In the genomic region with DNA sequence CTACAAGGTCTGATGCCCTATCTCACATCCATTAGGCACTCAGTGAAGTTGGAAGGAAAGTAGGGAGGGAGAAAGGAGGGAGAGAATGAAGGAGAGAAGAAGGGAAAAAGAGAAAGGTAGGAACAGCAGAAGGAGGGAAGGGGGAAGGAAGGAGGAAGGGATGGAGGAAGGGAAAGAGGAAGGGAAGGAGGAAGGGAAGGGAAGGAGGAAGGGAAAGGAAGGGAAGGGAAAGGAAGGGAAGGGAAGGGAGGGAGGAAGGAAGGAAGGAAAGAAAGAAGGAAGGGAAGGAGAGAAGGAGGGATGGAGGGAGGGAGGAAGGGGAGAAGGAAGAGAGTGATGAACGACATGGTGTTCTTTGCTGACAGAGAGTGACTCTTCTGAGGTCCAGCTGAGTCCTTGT, we compare ENCODE assay signal across 10 cellular contexts.
"Had no signal": no experiment of that assay in that cellular context is flagged by ENCODE, and none has a peak within 500 bp of the region (broad histone marks: within the 10 kb centered on the region; RNA-seq: fewer than 3 reads in every experiment).

No MANE protein-coding gene starts in this region.

- DNase-seq: GM23248, GOT3, H9, HCEC 1CT, HFFc6, IMR-90, KBM-7 had no signal

- H2AFZ ChIP-seq: GM23248 had no signal

- H3K4me3 ChIP-seq: GM23248 had no signal

- H3K9ac ChIP-seq: GM23248, KMS-11 had no signal

- H3K4me2 ChIP-seq: KMS-11 had no signal

- FAIRE-seq: H54 had no signal

- H3K27ac ChIP-seq: GM23248, HL-60, KMS-11 had no signal
